Comparison of ENCODE assay signal across 24 cellular contexts in the genomic region with DNA sequence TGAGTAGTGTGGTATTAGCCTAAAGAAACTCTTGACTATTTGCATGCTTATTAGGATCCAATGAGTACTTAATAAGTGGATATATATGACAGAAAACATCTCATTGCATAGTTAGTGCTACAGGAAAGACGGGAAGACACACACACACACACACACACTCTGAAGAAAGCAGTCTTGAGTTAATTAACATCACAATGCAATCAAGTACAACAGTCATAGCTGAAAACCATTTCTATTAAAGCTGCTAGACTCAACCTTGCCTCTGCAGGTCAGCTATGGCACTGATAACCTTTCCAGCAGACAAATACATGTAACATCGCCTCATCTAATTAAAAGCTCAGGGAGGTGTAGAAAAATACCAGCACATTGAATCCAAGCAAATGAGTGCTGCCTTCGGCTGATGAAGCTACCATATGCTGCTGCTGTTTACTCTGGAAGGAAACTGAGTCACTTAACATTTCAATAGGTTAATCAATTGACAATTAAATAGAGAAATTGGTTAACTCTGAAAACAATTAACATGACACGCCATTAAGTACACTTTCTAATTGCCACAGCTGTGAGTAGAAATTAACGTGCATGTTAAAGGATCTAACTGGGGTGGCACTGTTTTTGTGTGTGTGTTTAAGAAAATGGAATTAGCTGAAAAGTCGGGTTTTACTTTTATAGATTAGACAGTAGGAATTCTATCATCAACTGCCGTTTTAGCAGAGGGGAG.
"Had no signal": no experiment of that assay in that cellular context is flagged by ENCODE, and none has a peak within 500 bp of the region (broad histone marks: within the 10 kb centered on the region; RNA-seq: fewer than 3 reads in every experiment).

No MANE protein-coding gene starts in this region.

- ATAC-seq: activated CD8-positive, alpha-beta T cell treated with anti-CD3 and anti-CD28 coated beads for 36 hours; T-cell had no signal

- H3K9me3 Mint-ChIP-seq: activated CD8-positive, alpha-beta T cell treated with anti-CD3 and anti-CD28 coated beads for 36 hours had no signal

- H3K4me3 Mint-ChIP-seq: activated CD8-positive, alpha-beta T cell treated with anti-CD3 and anti-CD28 coated beads for 36 hours; activated naive CD8-positive, alpha-beta T cell treated with anti-CD3 and anti-CD28 coated beads, Interleukin-2, amount 10 ng/mL, durations not matched to agents 7 days and 5 days; T-cell had no signal

- DNase-seq: activated CD4-positive, alpha-beta T cell treated with anti-CD3 and anti-CD28 coated beads, Interleukin-2, amount 50 U/mL, for 1 hour; activated CD4-positive, CD25-positive, alpha-beta regulatory T cell; activated CD8-positive, alpha-beta memory T cell treated with anti-CD3 and anti-CD28 coated beads, Interleukin-2, amount 50 U/mL, for 4 hours; activated CD8-positive, alpha-beta T cell treated with anti-CD3 and anti-CD28 coated beads for 36 hours; activated naive CD4-positive, alpha-beta T cell treated with anti-CD3 and anti-CD28 coated beads, Interleukin-2, amount 50 U/mL, for 16 hours; activated naive CD8-positive, alpha-beta T cell treated with anti-CD3 and anti-CD28 coated beads, Interleukin-2, amount 10 ng/mL, durations not matched to agents 7 days and 5 days; adrenal gland; anterior cingulate cortex; Karpas-422; MM.1S; NCI-H1105; NCI-H1436; NCI-H1694 treated with DMSO at 0.1 percent for 48 hours; NCI-H2029 treated with DMSO at 0.1 percent for 48 hours; NCI-H2171; NCI-H2227 treated with DMSO at 0.1 percent for 48 hours; NCI-H446 treated with DMSO at 0.1 percent for 48 hours; NCI-H524 treated with DMSO at 0.1 percent for 48 hours; NCI-H748 treated with DMSO at 0.1 percent for 48 hours; T-cell; T-helper 2 cell; T1000 had no signal

- H3K9me3 ChIP-seq: adrenal gland had no signal

- H3K36me3 Mint-ChIP-seq: activated naive CD8-positive, alpha-beta T cell treated with anti-CD3 and anti-CD28 coated beads, Interleukin-2, amount 10 ng/mL, durations not matched to agents 7 days and 5 days; T-cell had no signal

- H3K27ac ChIP-seq: adrenal gland, SK-N-MC had no signal

- H3K4me3 ChIP-seq: adrenal gland, SK-N-MC had no signal

- H3K36me3 ChIP-seq: adrenal gland had no signal

- H3K4me1 Mint-ChIP-seq: activated naive CD8-positive, alpha-beta T cell treated with anti-CD3 and anti-CD28 coated beads, Interleukin-2, amount 10 ng/mL, durations not matched to agents 7 days and 5 days; T-cell had no signal

- H3K27ac Mint-ChIP-seq: activated CD8-positive, alpha-beta T cell treated with anti-CD3 and anti-CD28 coated beads for 36 hours; activated naive CD8-positive, alpha-beta T cell treated with anti-CD3 and anti-CD28 coated beads, Interleukin-2, amount 10 ng/mL, durations not matched to agents 7 days and 5 days; T-cell had no signal

- H3K4me1 ChIP-seq: adrenal gland had no signal

- FAIRE-seq: TTC549 had no signal
